9 cellular contexts compared by ENCODE assay signal in the genomic region with DNA sequence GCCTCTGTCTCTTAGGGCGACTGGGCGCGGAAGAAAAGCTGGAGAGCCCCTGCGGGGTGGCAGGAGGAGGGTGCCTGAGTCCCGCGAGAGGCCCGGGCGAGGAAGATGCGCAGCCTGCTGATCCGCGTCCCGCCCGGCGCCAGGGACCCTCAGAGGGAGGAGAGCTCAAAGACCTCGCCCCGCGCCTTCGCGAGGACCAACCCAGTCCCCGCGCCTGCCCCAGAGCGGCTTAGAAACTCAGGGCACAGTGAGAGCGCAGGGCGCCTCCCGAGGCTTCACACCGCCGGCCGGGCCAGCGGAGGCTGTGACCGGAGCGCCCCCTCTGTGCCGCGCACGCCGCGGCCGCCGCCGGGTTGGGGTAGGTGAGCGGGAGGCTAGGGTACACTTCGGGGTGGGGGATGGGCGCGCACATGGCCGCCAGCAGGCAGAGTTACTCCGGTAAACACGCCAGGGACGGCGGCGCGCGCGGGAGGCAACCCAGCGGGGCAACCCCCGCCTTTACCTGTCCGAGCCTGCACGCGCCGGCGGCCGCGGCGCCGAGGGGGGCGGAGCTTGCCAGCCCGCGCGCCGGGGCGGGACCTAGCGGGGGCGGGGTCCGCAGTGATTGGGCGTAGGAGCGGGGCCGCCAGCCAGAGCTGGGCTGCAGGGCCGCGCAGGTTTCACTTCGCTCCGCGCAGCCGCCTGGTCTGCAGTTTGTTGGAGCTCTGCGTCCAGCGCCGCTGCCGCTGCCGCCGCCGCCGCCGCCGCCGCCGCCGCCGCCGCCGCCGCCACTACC. TPM values are rescaled to one million over a fixed set of nuclear protein-coding genes. Genes with fewer than 3 reads are reported as not detected.
DNase-seq lines count a peak whose midpoint lies in the region; ATAC-seq, FAIRE-seq and TF ChIP-seq lines count a peak whose summit lies in the region.
"Had no signal": no experiment of that assay in that cellular context is flagged by ENCODE, and none has a peak within 500 bp of the region (broad histone marks: within the 10 kb centered on the region; RNA-seq: fewer than 3 reads in every experiment).

A gene with protein sequence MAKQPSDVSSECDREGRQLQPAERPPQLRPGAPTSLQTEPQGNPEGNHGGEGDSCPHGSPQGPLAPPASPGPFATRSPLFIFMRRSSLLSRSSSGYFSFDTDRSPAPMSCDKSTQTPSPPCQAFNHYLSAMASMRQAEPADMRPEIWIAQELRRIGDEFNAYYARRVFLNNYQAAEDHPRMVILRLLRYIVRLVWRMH (plus strand): TSS at position 662 of the 775 bp plus-strand sequence. CDS start 2,832 bp downstream, outside the sequence.

- H3K27me3 ChIP-seq in BJ (ENCODE audit: control insufficient read depth, insufficient read depth, low read length) (peaks cover 3% of the 10 kb centered on the region; the same call in 1 of the 2 replicates), colonic mucosa (peaks cover 7% of the 10 kb centered on the region)

- no peaks in the 10 kb centered on the region for H3K36me3 ChIP-seq in BJ (ENCODE audit: control insufficient read depth, insufficient read depth, low read length)
- no peaks in the 10 kb centered on the region for H3K36me3 ChIP-seq in colonic mucosa

- no peaks in the 10 kb centered on the region for H3K9me3 ChIP-seq in colonic mucosa

- intact Hi-C loops in activated CD4-positive, alpha-beta T cell treated with anti-CD3 and anti-CD28 coated beads for 36 hours (cut with DNase I, micrococcal nuclease) = loop anchor here (1.0 to 5.0 kb wide), 3 partner anchors 47 to 934 kb away; a partner anchor contains a TSS
- intact Hi-C loops in colonic mucosa (cut with DNase I) = no loop called here

- peak within 1 kb of the TSS; percentile 76 to 90 for H3K9ac ChIP-seq in colonic mucosa (ENCODE audit: low read depth in 2 of 2, low read length in 2 of 2)

- CTCF ChIA-PET in BJ (lab: Yijun Ruan, JAX) = interaction anchor here (0.6 to 1.6 kb wide), 5 partner anchors 13 to 542 kb away, joined by 3 read pairs; no protein-coding TSS in a partner anchor
- CTCF ChIA-PET in activated CD4-positive, alpha-beta T cell treated with anti-CD3 and anti-CD28 coated beads for 36 hours (lab: Charles Lee) = interaction anchor here (0.6 to 1.1 kb wide), 3 partner anchors 21 to 309 kb away, joined by 3 read pairs; no protein-coding TSS in a partner anchor

- peak within 1 kb of the TSS; percentile 85 for H3K27ac Mint-ChIP-seq in activated CD4-positive, alpha-beta T cell treated with anti-CD3 and anti-CD28 coated beads for 36 hours

- H3K27me3 Mint-ChIP-seq in activated CD4-positive, alpha-beta T cell treated with anti-CD3 and anti-CD28 coated beads for 36 hours = peaks cover 18% of the 10 kb centered on the region

- peak within 1 kb of the TSS; percentile 86 for H3K27ac ChIP-seq in colonic mucosa

- peak; percentile 86 for FAIRE-seq in GM19239 (lab: Jason Lieb, UNC)
- FAIRE-seq: colon had no signal

- H3K4me3 Mint-ChIP-seq in activated CD4-positive, alpha-beta T cell treated with anti-CD3 and anti-CD28 coated beads for 36 hours = peak within 1 kb of the TSS; percentile 90

- peaks cover 6% of the 10 kb centered on the region for H3K4me1 ChIP-seq in colonic mucosa

- POLR2A ChIA-PET in BJ (lab: Charles Lee) = no interaction called here
- POLR2A ChIA-PET in activated CD4-positive, alpha-beta T cell treated with anti-CD3 and anti-CD28 coated beads for 36 hours (lab: Charles Lee) = interaction anchor here (0.5 to 1.1 kb wide), 7 partner anchors 9 to 1105 kb away, joined by 3 to 4 read pairs (median 3); no protein-coding TSS in a partner anchor

- peaks cover 26% of the 10 kb centered on the region for H3K36me3 Mint-ChIP-seq in activated CD4-positive, alpha-beta T cell treated with anti-CD3 and anti-CD28 coated beads for 36 hours (ENCODE audit: low read depth)

- H3K4me3 ChIP-seq in BJ (ENCODE audit: low read depth, low read length) (peak within 1 kb of the TSS; percentile 91), colonic mucosa (peak within 1 kb of the TSS; percentile 82)

- no peaks in the 10 kb centered on the region for H3K9me3 Mint-ChIP-seq in activated CD4-positive, alpha-beta T cell treated with anti-CD3 and anti-CD28 coated beads for 36 hours (ENCODE audit: low read depth)

- H3K4me1 Mint-ChIP-seq in activated CD4-positive, alpha-beta T cell treated with anti-CD3 and anti-CD28 coated beads for 36 hours = peaks cover 60% of the 10 kb centered on the region

- ATAC-seq in HG03442 (IDR thresholded peaks at IDR 0.05; ENCODE audit: unreplicated experiment) (peak; percentile 50), left lobe of liver (peak; percentile 72)
- peak; percentile 67 for ATAC-seq in activated CD4-positive, alpha-beta T cell treated with anti-CD3 and anti-CD28 coated beads for 36 hours

- TF ChIP-seq CTCF in BJ (IDR thresholded peaks at IDR 0.05; ENCODE audit: insufficient read depth, low read depth, low read length) (peak; percentile 13; the same call in 1 of the 2 replicates), colonic mucosa (IDR thresholded peaks at IDR 0.05) (no peak)

- DNase-seq in BJ (ENCODE audit: low read depth) (peak; percentile 28), GM19239 (ENCODE audit: insufficient read length, low spot score) (peak; percentile 73), NCI-H510A treated with DMSO at 0.1 percent for 48 hours (lab: John Stamatoyannopoulos, UW) (peak; percentile 95), colonic mucosa (peak; percentile 96), left lobe of liver (ENCODE audit: low spot score) (peak; percentile 98)
- peak; percentile 93 for DNase-seq in activated CD4-positive, alpha-beta T cell treated with anti-CD3 and anti-CD28 coated beads for 36 hours
- peak; percentile 88 to 92 for DNase-seq in stimulated activated CD4-positive, alpha-beta T cell treated with anti-CD3 and anti-CD28 coated beads, Interleukin-2, amount 100 ng/mL, for 24 hours

RNA-seq across cellular contexts. Expression of the gene that starts here (rescaled TPM):
- polyA plus RNA-seq in BJ (2011; rRNA removed) = 0.78 and 0.80 TPM in 2 replicates
- polyA minus RNA-seq in BJ (2011; rRNA and poly(A)+ RNA removed) = 1.8 and 3.3 TPM in 2 replicates
- 10 to 100 TPM; 18.2 to 28.6 TPM for total RNA-seq in activated CD4-positive, alpha-beta T cell treated with anti-CD3 and anti-CD28 coated beads for 36 hours
- total RNA-seq in colonic mucosa = 10 to 100 TPM; 21.3 to 31.7 TPM
- total RNA-seq in left lobe of liver = 9.1 TPM

Comparison
In these comparisons a context has a peak if more than half of its experiments do, and no peak if none do; other contexts are left out.
1. Peak in every context shown above with its lines: DNase-seq, ATAC-seq, H3K4me3 ChIP-seq and H3K27ac ChIP-seq.
2. DNase-seq: peak in every context shown above with its lines; median percentile 98 in left lobe of liver; 96 in colonic mucosa; 95 in NCI-H510A treated with DMSO at 0.1 percent for 48 hours; 93 in activated CD4-positive, alpha-beta T cell treated with anti-CD3 and anti-CD28 coated beads for 36 hours; 90 in stimulated activated CD4-positive, alpha-beta T cell treated with anti-CD3 and anti-CD28 coated beads, Interleukin-2, amount 100 ng/mL, for 24 hours; 73 in GM19239; 28 in BJ.